Comparison of ENCODE assay signal across 8 cellular contexts in genomic region chrX:133776072-133776471, GRCh38.
A peak's percentile ranks its signal among the peaks of the same experiment; 100 is the strongest.
DNase-seq lines count a peak whose midpoint lies in the region; ATAC-seq and TF ChIP-seq lines count a peak whose summit lies in the region.
"Had no signal": no experiment of that assay in that cellular context is flagged by ENCODE, and none has a peak within 500 bp of the region (broad histone marks: within the 10 kb centered on the region; RNA-seq: fewer than 3 reads in every experiment).

No MANE protein-coding gene starts in this region.

- H3K9me3 Mint-ChIP-seq in osteocyte (ENCODE audit: unreplicated experiment), result no peaks in the 10 kb centered on the region
- no peaks in the 10 kb centered on the region for H3K9me3 Mint-ChIP-seq in stimulated activated memory B cell treated with anti-CD40 and anti-IgM and Interleukin-4, amounts not matched to agents 10 μg/mL and 1 μg/mL and 100 μg/mL, for 72 hours

- H3K27me3 ChIP-seq in mammary epithelial cell (ENCODE audit: insufficient read depth, low read length), result no peaks in the 10 kb centered on the region

- H3K79me2 ChIP-seq in mammary epithelial cell (ENCODE audit: insufficient read depth, low read length), result no peaks in the 10 kb centered on the region

- dilution Hi-C loops in mammary epithelial cell (cut with HindIII; ENCODE audit: low sequenced_read_pairs), result no loop called here

- H3K4me1 ChIP-seq in mammary epithelial cell (ENCODE audit: insufficient read depth, low read length), result no peaks in the 10 kb centered on the region

- no peak overlapping the region for H2AFZ ChIP-seq in mammary epithelial cell (ENCODE audit: low read depth, low read length)

- H3K4me3 ChIP-seq in mammary epithelial cell (replicated peaks in 1 of 3; ENCODE audit: insufficient read depth in 1 of 3, low read depth in 2 of 3, low read length in 3 of 3), result no peak overlapping the region
- H3K4me3 ChIP-seq: lung had no signal

- H4K20me1 ChIP-seq in mammary epithelial cell (ENCODE audit: insufficient read depth, low read length), result no peaks in the 10 kb centered on the region

- DNase-seq in OCI-M1 (lab: John Stamatoyannopoulos, UW) (peak; percentile 21), mammary epithelial cell (no peak), osteocyte (ENCODE audit: extremely low spot score, unreplicated experiment) (no peak), posterior vena cava (ENCODE audit: low spot score) (no peak)

- TF ChIP-seq CTCF in GM12874 (IDR thresholded peaks at IDR 0.05; ENCODE audit: insufficient read depth, low read depth, low read length) (peak; percentile 31; the same call in 1 of the 2 replicates), mammary epithelial cell (conservative IDR thresholded peaks at IDR 0.05 in 1 of 2, IDR thresholded peaks at IDR 0.05 in 1 of 2; ENCODE audit: extremely low read depth in 1 of 2, insufficient read depth in 1 of 2, low read depth in 1 of 2, low read length in 2 of 2) (peak; percentile 53 to 58), osteocyte (IDR thresholded peaks at IDR 0.05) (peak; percentile 66)

- no peaks in the 10 kb centered on the region for H3K36me3 ChIP-seq in mammary epithelial cell (ENCODE audit: insufficient read depth, low read length)

- no peaks in the 10 kb centered on the region for H3K9me3 ChIP-seq in mammary epithelial cell (replicated peaks; ENCODE audit: insufficient read depth, low read length)

- 67% methylated on average over 7 of the region's 7 CpGs for WGBS in mammary epithelial cell (ENCODE audit: low coverage, missing lambda C conversion rate)

- no peak overlapping the region for H3K9ac ChIP-seq in mammary epithelial cell (ENCODE audit: insufficient read depth, low read length)

- no peak overlapping the region for H3K4me2 ChIP-seq in mammary epithelial cell (ENCODE audit: insufficient read depth, low read depth, low read length)

- no TSS peak for BruUV-seq in mammary epithelial cell (replicated peaks; lab: Mats Ljungman, UMichigan)

- intact Hi-C loops in mammary epithelial cell (cut with micrococcal nuclease) (no loop called here), posterior vena cava (cut with DNase I) (no loop called here)

- in situ Hi-C loops in mammary epithelial cell (cut with MboI; ENCODE audit: low sequenced_read_pairs in 2 of 2), result no loop called here

- no peaks in the 10 kb centered on the region for H3K4me1 Mint-ChIP-seq in osteocyte (ENCODE audit: unreplicated experiment)
- H3K4me1 Mint-ChIP-seq in stimulated activated memory B cell treated with anti-CD40 and anti-IgM and Interleukin-4, amounts not matched to agents 10 μg/mL and 1 μg/mL and 100 μg/mL, for 72 hours, result no peaks in the 10 kb centered on the region

- H3K27me3 Mint-ChIP-seq in osteocyte (ENCODE audit: unreplicated experiment), result no peaks in the 10 kb centered on the region
- no peaks in the 10 kb centered on the region for H3K27me3 Mint-ChIP-seq in stimulated activated memory B cell treated with anti-CD40 and anti-IgM and Interleukin-4, amounts not matched to agents 10 μg/mL and 1 μg/mL and 100 μg/mL, for 72 hours

- no peak overlapping the region for H3K4me3 Mint-ChIP-seq in osteocyte (ENCODE audit: unreplicated experiment)
- H3K4me3 Mint-ChIP-seq in stimulated activated memory B cell treated with anti-CD40 and anti-IgM and Interleukin-4, amounts not matched to agents 10 μg/mL and 1 μg/mL and 100 μg/mL, for 72 hours, result no peak overlapping the region

- CTCF ChIA-PET in mammary epithelial cell (lab: Charles Lee; ENCODE audit: low non-redundant PET), result no interaction called here

- ATAC-seq in GM18498 (IDR thresholded peaks at IDR 0.05; ENCODE audit: unreplicated experiment), result no peak
- no peak for ATAC-seq in stimulated activated memory B cell treated with anti-CD40 and anti-IgM and Interleukin-4, amounts not matched to agents 10 μg/mL and 1 μg/mL and 100 μg/mL, for 72 hours

- H3K27ac Mint-ChIP-seq in osteocyte (ENCODE audit: unreplicated experiment), result no peak overlapping the region
- no peak overlapping the region for H3K27ac Mint-ChIP-seq in stimulated activated memory B cell treated with anti-CD40 and anti-IgM and Interleukin-4, amounts not matched to agents 10 μg/mL and 1 μg/mL and 100 μg/mL, for 72 hours

- H3K27ac ChIP-seq in mammary epithelial cell (ENCODE audit: insufficient read depth, low read depth, low read length), result no peak overlapping the region

- no peaks in the 10 kb centered on the region for H3K36me3 Mint-ChIP-seq in osteocyte (ENCODE audit: unreplicated experiment)
- H3K36me3 Mint-ChIP-seq in stimulated activated memory B cell treated with anti-CD40 and anti-IgM and Interleukin-4, amounts not matched to agents 10 μg/mL and 1 μg/mL and 100 μg/mL, for 72 hours, result no peaks in the 10 kb centered on the region
